ENCODE assay signal across 8 cellular contexts in genomic region chr15:83011271-83012037, GRCh38. TPM values are rescaled to one million over a fixed set of nuclear protein-coding genes. Genes with fewer than 3 reads are reported as not detected.
DNase-seq lines count a peak whose midpoint lies in the region; ATAC-seq and TF ChIP-seq lines count a peak whose summit lies in the region.

C15orf40 (minus strand) TSS chr15:83011639; CDS start chr15:83011607, 32 bp downstream.

- intact Hi-C loops in Panc1 (cut with micrococcal nuclease; ENCODE audit: unreplicated experiment): no loop called here
- intact Hi-C loops in esophagus squamous epithelium (cut with DNase I): loop anchor here (5.0 kb wide), 1 partner anchor 196 kb away; the partner anchor contains the start of gene HDGFL3

- peaks cover 0 to 3% of the 10 kb centered on the region in 2 donors for H3K9me3 Mint-ChIP-seq in activated T-cell treated with anti-CD3 and anti-CD28 coated beads, Interleukin-2, amount 50 U/mL, for 72 hours

- H3K36me3 ChIP-seq in DOHH2 (ENCODE audit: control insufficient read depth, low read length) (peaks cover 39% of the 10 kb centered on the region), Panc1 (ENCODE audit: control insufficient read depth, insufficient read depth, low read length) (peaks cover 10% of the 10 kb centered on the region), esophagus squamous epithelium (peaks cover 15 to 40% (median 16%) of the 10 kb centered on the region in 3 donors)

- in situ Hi-C loops in Panc1 (cut with HindIII; ENCODE audit: low pct_unique_long_range_greater_than_20kb, low sequenced_read_pairs): no loop called here

- POLR2A ChIA-PET in Panc1 (lab: Charles Lee): interaction anchor here (0.5 to 0.9 kb wide), 3 partner anchors 22 to 198 kb away, joined by 3 to 4 read pairs (median 3); partner anchors contain the start of gene BTBD1

- WGBS in esophagus squamous epithelium, 2 donors: 0% methylated on average over 12 to 19 of the region's 61 CpGs

- H4K20me1 ChIP-seq in DOHH2 (ENCODE audit: control insufficient read depth, insufficient read depth, low read depth, low read length): peaks cover 8% of the 10 kb centered on the region; the same call in 1 of the 2 replicates

- H3K9me3 ChIP-seq in DOHH2 (ENCODE audit: control insufficient read depth, insufficient read depth, low read length) (no peaks in the 10 kb centered on the region), Panc1 (ENCODE audit: control insufficient read depth, insufficient read depth, low read depth, low read length) (peaks cover 4% of the 10 kb centered on the region; the same call in 1 of the 2 replicates), esophagus squamous epithelium (no peaks in the 10 kb centered on the region)

- CTCF ChIA-PET in Panc1 (lab: Charles Lee): interaction anchor here (0.6 to 0.8 kb wide), 2 partner anchors 11 to 24 kb away, joined by 3 to 5 read pairs; no protein-coding TSS in a partner anchor

- H3K27me3 Mint-ChIP-seq in activated T-cell treated with anti-CD3 and anti-CD28 coated beads, Interleukin-2, amount 50 U/mL, for 72 hours (ENCODE audit: low read depth): no peaks in the 10 kb centered on the region

- H3K4me1 ChIP-seq in DOHH2 (ENCODE audit: control insufficient read depth, low read length) (peaks cover 23% of the 10 kb centered on the region), Panc1 (ENCODE audit: control insufficient read depth, insufficient read depth, low read length) (peaks cover 15% of the 10 kb centered on the region), esophagus squamous epithelium (peaks cover 15 to 35% (median 22%) of the 10 kb centered on the region in 3 donors)

- peak within 1 kb of the TSS; percentile 96 for H3K4me2 ChIP-seq in DOHH2 (ENCODE audit: low read length)

- H3K27ac ChIP-seq in DOHH2 (ENCODE audit: low read depth, low read length) (peak within 1 kb of the TSS; percentile 61), Panc1 (ENCODE audit: low read length) (peak within 1 kb of the TSS; percentile 93), esophagus squamous epithelium (peak within 1 kb of the TSS; percentile 89 to 94 (median 92))

- TF ChIP-seq POLR2A in esophagus squamous epithelium (IDR thresholded peaks at IDR 0.05): peak in 2 of 4 donors; percentile 71 to 80

- peaks cover 36% of the 10 kb centered on the region for H3K79me2 ChIP-seq in DOHH2 (ENCODE audit: control insufficient read depth, low read length)

- peak within 1 kb of the TSS; percentile 82 to 95 for H3K4me3 Mint-ChIP-seq in activated T-cell treated with anti-CD3 and anti-CD28 coated beads, Interleukin-2, amount 50 U/mL, for 72 hours

- H3K27ac Mint-ChIP-seq in activated T-cell treated with anti-CD3 and anti-CD28 coated beads, Interleukin-2, amount 50 U/mL, for 72 hours: peak within 1 kb of the TSS; percentile 96

- ATAC-seq in GM21737 (IDR thresholded peaks at IDR 0.05; ENCODE audit: unreplicated experiment): peak; percentile 93
- peak; percentile 98 for ATAC-seq in Panc1
- ATAC-seq in activated T-cell treated with anti-CD3 and anti-CD28 coated beads, Interleukin-2, amount 50 U/mL, for 72 hours (replicated peaks in 1 of 2): peak; percentile 88 to 90

- H3K9me2 ChIP-seq in DOHH2 (replicated peaks; ENCODE audit: control insufficient read depth, low read length): no peaks in the 10 kb centered on the region

- peaks cover 10 to 11% of the 10 kb centered on the region in 2 donors for H3K36me3 Mint-ChIP-seq in activated T-cell treated with anti-CD3 and anti-CD28 coated beads, Interleukin-2, amount 50 U/mL, for 72 hours (ENCODE audit: insufficient read depth in 2 of 2)

- peaks cover 53% of the 10 kb centered on the region for H3K4me1 Mint-ChIP-seq in activated T-cell treated with anti-CD3 and anti-CD28 coated beads, Interleukin-2, amount 50 U/mL, for 72 hours (ENCODE audit: low read depth)

- peak within 1 kb of the TSS; percentile 90 for H3K4me3 ChIP-seq in DOHH2 (ENCODE audit: low read length)
- peak within 1 kb of the TSS; percentile 86 to 92 for H3K4me3 ChIP-seq in Panc1 (ENCODE audit: low read depth in 2 of 2, low read length in 2 of 2)
- peak within 1 kb of the TSS; percentile 86 to 98 (median 97) for H3K4me3 ChIP-seq in esophagus squamous epithelium

- H3F3A ChIP-seq in DOHH2 (ENCODE audit: control insufficient read depth, insufficient read depth): peaks cover 8% of the 10 kb centered on the region; the same call in 1 of the 2 replicates

- no TSS peak for BruUV-seq in Panc1 (replicated peaks; lab: Mats Ljungman, UMichigan)

- TF ChIP-seq CTCF in DOHH2 (IDR thresholded peaks at IDR 0.05; ENCODE audit: low read depth, low read length, poor library complexity, severe bottlenecking) (peak; percentile 71), Panc1 (IDR thresholded peaks at IDR 0.05) (peak; percentile 87), esophagus squamous epithelium (IDR thresholded peaks at IDR 0.05) (peak; percentile 48 to 86 (median 56))

- peak; percentile 76 for DNase-seq in KG1 (lab: John Stamatoyannopoulos, UW)
- DNase-seq in Panc1 (ENCODE audit: low read depth, low spot score): peak; percentile 61
- peak; percentile 89 to 91 for DNase-seq in activated T-cell treated with anti-CD3 and anti-CD28 coated beads, Interleukin-2, amount 50 U/mL, for 72 hours
- DNase-seq in esophagus squamous epithelium (lab: John Stamatoyannopoulos, UW): peak; percentile 60
- peak; percentile 93 for DNase-seq in myocyte (ENCODE audit: low read depth)
- peak; percentile 81 to 86 for DNase-seq in stimulated activated CD8-positive, alpha-beta memory T cell treated with anti-CD3 and anti-CD28 coated beads, Interleukin-7, amount 100 ng/mL, for 48 hours (ENCODE audit: extremely low read depth in 1 of 2, low read depth in 1 of 2)

- no peaks in the 10 kb centered on the region for H3K27me3 ChIP-seq in DOHH2 (ENCODE audit: control insufficient read depth, low read length)
- H3K27me3 ChIP-seq in Panc1 (ENCODE audit: control insufficient read depth, insufficient read depth, low read length): no peaks in the 10 kb centered on the region
- H3K27me3 ChIP-seq in esophagus squamous epithelium: no peaks in the 10 kb centered on the region

RNA-seq across cellular contexts. Expression of gene C15orf40, which starts in this region (rescaled TPM):
- 21.1 TPM for total RNA-seq in Panc1 (2021; ENCODE audit: unreplicated experiment)
- 25.6 TPM for polyA plus RNA-seq in Panc1 (2012; ENCODE audit: insufficient read length)
- 10 to 100 TPM; 31.5 to 40.8 TPM for total RNA-seq in activated T-cell treated with anti-CD3 and anti-CD28 coated beads, Interleukin-2, amount 50 U/mL, for 72 hours
- 10 to 100 TPM in 3 of 4 donors, 1 to 10 TPM in 1; 6.1 to 31.4 (median 18.6) TPM for total RNA-seq in esophagus squamous epithelium
- 16.4 and 19.6 TPM in 2 replicates for total RNA-seq in myocyte
- polyA plus RNA-seq in myocyte (2012): 32.4 TPM

Comparison
In these comparisons a context has a peak if more than half of its experiments do, and no peak if none do; other contexts are left out.
1. Peak in every context shown above with its lines: DNase-seq, ATAC-seq, H3K4me3 ChIP-seq and H3K27ac ChIP-seq.